ENCODE assay signal across 1 cellular context in genomic region chr6:2993755-2994317, GRCh38.
TF ChIP-seq lines count a peak whose summit lies in the region.

No MANE protein-coding gene starts in this region.

TF ChIP-seq in IMR-90, 13 proteins besides CTCF, POLR2A, EP300 and RAD21:
- TF ChIP-seq CEBPB (IDR thresholded peaks at IDR 0.05; ENCODE audit: low read depth, low read length) (no peak), CHD1 (IDR thresholded peaks at IDR 0.05; ENCODE audit: low read depth, low read length) (no peak), BHLHE40 (IDR thresholded peaks at IDR 0.05; ENCODE audit: low read depth, low read length) (no peak), MAZ (IDR thresholded peaks at IDR 0.05; ENCODE audit: borderline replicate concordance, low read depth, low read length) (no peak), MXI1 (IDR thresholded peaks at IDR 0.05; ENCODE audit: borderline replicate concordance, low read depth, low read length) (no peak), MAFK (IDR thresholded peaks at IDR 0.05; ENCODE audit: low read depth, low read length) (no peak), SMC3 (IDR thresholded peaks at IDR 0.05; ENCODE audit: low read depth, low read length) (no peak), NFE2L2 (IDR thresholded peaks at IDR 0.05; ENCODE audit: low read depth, low read length) (no peak), RCOR1 (IDR thresholded peaks at IDR 0.05; ENCODE audit: insufficient replicate concordance, low read length) (no peak), RFX5 (IDR thresholded peaks at IDR 0.05; ENCODE audit: low read depth, low read length) (no peak), FOS (IDR thresholded peaks at IDR 0.05; ENCODE audit: low read depth, low read length) (no peak)
- TF ChIP-seq, protein P1, sequence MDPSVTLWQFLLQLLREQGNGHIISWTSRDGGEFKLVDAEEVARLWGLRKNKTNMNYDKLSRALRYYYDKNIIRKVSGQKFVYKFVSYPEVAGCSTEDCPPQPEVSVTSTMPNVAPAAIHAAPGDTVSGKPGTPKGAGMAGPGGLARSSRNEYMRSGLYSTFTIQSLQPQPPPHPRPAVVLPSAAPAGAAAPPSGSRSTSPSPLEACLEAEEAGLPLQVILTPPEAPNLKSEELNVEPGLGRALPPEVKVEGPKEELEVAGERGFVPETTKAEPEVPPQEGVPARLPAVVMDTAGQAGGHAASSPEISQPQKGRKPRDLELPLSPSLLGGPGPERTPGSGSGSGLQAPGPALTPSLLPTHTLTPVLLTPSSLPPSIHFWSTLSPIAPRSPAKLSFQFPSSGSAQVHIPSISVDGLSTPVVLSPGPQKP (IDR thresholded peaks at IDR 0.05; ENCODE audit: borderline replicate concordance, low read depth, low read length): no peak
- TF ChIP-seq, protein P2, sequence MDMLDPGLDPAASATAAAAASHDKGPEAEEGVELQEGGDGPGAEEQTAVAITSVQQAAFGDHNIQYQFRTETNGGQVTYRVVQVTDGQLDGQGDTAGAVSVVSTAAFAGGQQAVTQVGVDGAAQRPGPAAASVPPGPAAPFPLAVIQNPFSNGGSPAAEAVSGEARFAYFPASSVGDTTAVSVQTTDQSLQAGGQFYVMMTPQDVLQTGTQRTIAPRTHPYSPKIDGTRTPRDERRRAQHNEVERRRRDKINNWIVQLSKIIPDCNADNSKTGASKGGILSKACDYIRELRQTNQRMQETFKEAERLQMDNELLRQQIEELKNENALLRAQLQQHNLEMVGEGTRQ (IDR thresholded peaks at IDR 0.05; ENCODE audit: low read depth, low read length): no peak
